In the genomic region with DNA sequence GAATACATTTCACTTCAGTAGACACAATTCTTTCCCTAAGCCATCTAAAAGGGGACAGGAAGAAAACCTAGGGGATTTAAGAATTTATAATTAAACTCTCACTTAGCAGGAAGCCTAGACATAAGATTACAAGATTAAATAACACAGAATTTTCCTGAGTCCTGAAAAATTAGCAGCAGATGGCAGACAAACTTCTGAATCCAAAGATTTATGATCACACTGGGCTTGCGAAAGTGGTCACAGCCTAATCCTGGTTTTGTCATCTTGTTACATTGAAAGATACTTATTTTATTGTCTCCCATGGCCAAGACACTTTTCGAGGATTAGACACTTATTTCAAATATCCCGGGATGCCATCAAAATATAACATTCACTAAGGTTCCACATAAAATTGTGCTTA, we compare ENCODE assay signal across 1 cellular context.
TF ChIP-seq lines count a peak whose summit lies in the region.

No MANE protein-coding gene starts in this region.

TF ChIP-seq in WTC11, 78 proteins besides CTCF, POLR2A, EP300 and RAD21 (continued from another document):
- TF ChIP-seq, protein P1, sequence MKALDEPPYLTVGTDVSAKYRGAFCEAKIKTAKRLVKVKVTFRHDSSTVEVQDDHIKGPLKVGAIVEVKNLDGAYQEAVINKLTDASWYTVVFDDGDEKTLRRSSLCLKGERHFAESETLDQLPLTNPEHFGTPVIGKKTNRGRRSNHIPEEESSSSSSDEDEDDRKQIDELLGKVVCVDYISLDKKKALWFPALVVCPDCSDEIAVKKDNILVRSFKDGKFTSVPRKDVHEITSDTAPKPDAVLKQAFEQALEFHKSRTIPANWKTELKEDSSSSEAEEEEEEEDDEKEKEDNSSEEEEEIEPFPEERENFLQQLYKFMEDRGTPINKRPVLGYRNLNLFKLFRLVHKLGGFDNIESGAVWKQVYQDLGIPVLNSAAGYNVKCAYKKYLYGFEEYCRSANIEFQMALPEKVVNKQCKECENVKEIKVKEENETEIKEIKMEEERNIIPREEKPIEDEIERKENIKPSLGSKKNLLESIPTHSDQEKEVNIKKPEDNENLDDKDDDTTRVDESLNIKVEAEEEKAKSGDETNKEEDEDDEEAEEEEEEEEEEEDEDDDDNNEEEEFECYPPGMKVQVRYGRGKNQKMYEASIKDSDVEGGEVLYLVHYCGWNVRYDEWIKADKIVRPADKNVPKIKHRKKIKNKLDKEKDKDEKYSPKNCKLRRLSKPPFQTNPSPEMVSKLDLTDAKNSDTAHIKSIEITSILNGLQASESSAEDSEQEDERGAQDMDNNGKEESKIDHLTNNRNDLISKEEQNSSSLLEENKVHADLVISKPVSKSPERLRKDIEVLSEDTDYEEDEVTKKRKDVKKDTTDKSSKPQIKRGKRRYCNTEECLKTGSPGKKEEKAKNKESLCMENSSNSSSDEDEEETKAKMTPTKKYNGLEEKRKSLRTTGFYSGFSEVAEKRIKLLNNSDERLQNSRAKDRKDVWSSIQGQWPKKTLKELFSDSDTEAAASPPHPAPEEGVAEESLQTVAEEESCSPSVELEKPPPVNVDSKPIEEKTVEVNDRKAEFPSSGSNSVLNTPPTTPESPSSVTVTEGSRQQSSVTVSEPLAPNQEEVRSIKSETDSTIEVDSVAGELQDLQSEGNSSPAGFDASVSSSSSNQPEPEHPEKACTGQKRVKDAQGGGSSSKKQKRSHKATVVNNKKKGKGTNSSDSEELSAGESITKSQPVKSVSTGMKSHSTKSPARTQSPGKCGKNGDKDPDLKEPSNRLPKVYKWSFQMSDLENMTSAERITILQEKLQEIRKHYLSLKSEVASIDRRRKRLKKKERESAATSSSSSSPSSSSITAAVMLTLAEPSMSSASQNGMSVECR (CRISPR knock-in tag; IDR thresholded peaks at IDR 0.05; ENCODE audit: borderline replicate concordance), result no peak
